Comparison of ENCODE assay signal across 16 cellular contexts in genomic region chr19:55092423-55093318, GRCh38. TPM values are rescaled to one million over a fixed set of nuclear protein-coding genes. Genes with fewer than 3 reads are reported as not detected.
"Had no signal": no experiment of that assay in that cellular context is flagged by ENCODE, and none has a peak within 500 bp of the region (broad histone marks: within the 10 kb centered on the region; RNA-seq: fewer than 3 reads in every experiment).

No MANE protein-coding gene starts in this region.

- H3K4me1 ChIP-seq: parathyroid adenoma had no signal

- DNase-seq: activated CD4-positive, alpha-beta T cell treated with anti-CD3 and anti-CD28 coated beads, Interleukin-2, amount 50 U/mL, for 1 hour; activated naive CD8-positive, alpha-beta T cell treated with anti-CD3 and anti-CD28 coated beads, Interleukin-2, amount 10 ng/mL, durations not matched to agents 7 days and 5 days; brain microvascular endothelial cell; cortex of kidney; effector CD8-positive, alpha-beta T cell; heart right ventricle; sigmoid colon; spleen; SW 1271; thyroid gland had no signal

- H3K27ac ChIP-seq: brain microvascular endothelial cell, parathyroid adenoma, spleen, thyroid gland had no signal

- H3K9ac ChIP-seq: parathyroid adenoma had no signal

- H3K4me3 ChIP-seq: heart right ventricle, lung, sigmoid colon, spleen, thyroid gland had no signal

- H3K9me3 ChIP-seq: heart right ventricle, sigmoid colon, spleen, thyroid gland had no signal

- FAIRE-seq: frontal cortex, urothelium cell line had no signal

- H3K27me3 ChIP-seq: brain microvascular endothelial cell, sigmoid colon, thyroid gland had no signal

RNA-seq across cellular contexts. Expression of gene GP6, which starts 54.6 kb away (rescaled TPM):
- total RNA-seq: activated CD8-positive, alpha-beta memory T cell treated with anti-CD3 and anti-CD28 coated beads for 36 hours; activated T-helper 1 cell treated with anti-CD3 and anti-CD28 coated beads, Interleukin-12 subunit alpha, Interleukin-12 subunit beta, Interleukin-2, Interleukin-4 antibody, amounts not matched to agents 30 ng/mL and 10 ng/mL and 1 ng/mL, durations not matched to agents 14 hours and 24 hours and 36 hours had no signal

RNA-seq across cellular contexts. Expression of gene TNNT1, which starts 56.3 kb away (rescaled TPM):
- total RNA-seq: activated CD8-positive, alpha-beta memory T cell treated with anti-CD3 and anti-CD28 coated beads for 36 hours; activated naive CD8-positive, alpha-beta T cell treated with anti-CD3 and anti-CD28 coated beads, Interleukin-2, amount 10 ng/mL, durations not matched to agents 7 days and 5 days; activated T-helper 1 cell treated with anti-CD3 and anti-CD28 coated beads, Interleukin-12 subunit alpha, Interleukin-12 subunit beta, Interleukin-2, Interleukin-4 antibody, amounts not matched to agents 30 ng/mL and 10 ng/mL and 1 ng/mL, durations not matched to agents 14 hours and 24 hours and 36 hours; thyroid gland had no signal
